Comparison of ENCODE assay signal across 8 cellular contexts in the genomic region with DNA sequence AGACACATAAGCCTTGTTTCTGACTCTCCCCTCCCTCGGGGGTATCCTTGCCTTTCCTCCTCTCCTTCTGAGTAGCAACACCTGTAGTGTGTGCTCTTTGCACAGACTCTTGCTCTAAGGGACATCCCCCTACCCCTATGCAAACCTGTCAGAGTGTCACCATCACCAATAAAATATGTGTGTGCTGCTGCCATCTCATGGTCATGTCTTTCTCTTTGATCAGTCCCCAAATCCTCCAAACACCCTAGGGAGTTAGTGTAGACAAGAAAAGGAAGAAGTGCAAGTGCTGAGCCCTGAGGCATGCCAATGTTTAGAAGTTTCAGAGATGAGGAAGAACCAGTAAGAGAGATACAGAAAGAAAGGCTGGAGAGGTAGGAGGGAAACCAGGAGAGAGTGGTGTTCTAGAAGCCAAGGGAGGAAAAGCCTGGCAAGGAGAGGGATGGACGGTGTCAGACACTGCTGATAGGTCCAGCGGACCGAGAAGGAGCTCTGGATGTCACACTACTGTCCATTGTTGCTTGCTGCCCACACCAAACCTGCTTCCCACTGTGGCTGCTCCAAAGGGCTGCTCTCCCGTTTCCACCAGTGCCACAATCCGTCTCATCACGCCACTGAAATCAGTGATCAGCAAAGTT. TPM values are rescaled to one million over a fixed set of nuclear protein-coding genes. Genes with fewer than 3 reads are reported as not detected.
DNase-seq lines count a peak whose midpoint lies in the region; ATAC-seq, FAIRE-seq and TF ChIP-seq lines count a peak whose summit lies in the region.

No MANE protein-coding gene starts in this region.

- DNase-seq in ACHN = peak; percentile 23
- no peak for DNase-seq in GM12892 (ENCODE audit: insufficient read length)
- DNase-seq in activated naive CD8-positive, alpha-beta T cell treated with anti-CD3 and anti-CD28 coated beads, Interleukin-2, amount 50 U/mL, for 24 hours = no peak
- DNase-seq in pancreas = peak in 2 of 6 donors; percentile 6 to 14
- DNase-seq in upper lobe of left lung = no peak
- DNase-seq in naive thymus-derived CD8-positive, alpha-beta T cell = no peak

- H3K9ac ChIP-seq in Loucy (ENCODE audit: low read depth, low read length, poor library complexity, severe bottlenecking) = no peak overlapping the region

- H3K4me1 ChIP-seq in Loucy (ENCODE audit: insufficient read depth, low read length, poor library complexity, severe bottlenecking) = no peaks in the 10 kb centered on the region
- no peaks in the 10 kb centered on the region for H3K4me1 ChIP-seq in pancreas
- H3K4me1 ChIP-seq in upper lobe of left lung = no peaks in the 10 kb centered on the region

- peaks cover 10% of the 10 kb centered on the region; the same call in 1 of the 2 replicates for H3K36me3 ChIP-seq in Loucy (ENCODE audit: insufficient read depth, low read length)
- peaks cover 0 to 8% (median 0%) of the 10 kb centered on the region in 3 donors for H3K36me3 ChIP-seq in pancreas
- H3K36me3 ChIP-seq in upper lobe of left lung = peaks cover 0 to 19% (median 4%) of the 10 kb centered on the region in 4 donors

- H3K9me3 Mint-ChIP-seq in activated naive CD8-positive, alpha-beta T cell treated with anti-CD3 and anti-CD28 coated beads, Interleukin-2, amount 50 U/mL, for 24 hours = no peaks in the 10 kb centered on the region
- no peaks in the 10 kb centered on the region for H3K9me3 Mint-ChIP-seq in naive thymus-derived CD8-positive, alpha-beta T cell

- no peak overlapping the region for H3K4me2 ChIP-seq in Loucy (ENCODE audit: low read depth, low read length, poor library complexity, severe bottlenecking)

- no peaks in the 10 kb centered on the region for H3K79me2 ChIP-seq in Loucy (ENCODE audit: insufficient read depth, low read length)

- intact Hi-C loops in pancreas (cut with DNase I) = loop anchor here in 1 of 3 donors (10.0 kb wide), 1 partner anchor 409 kb away; no protein-coding TSS in a partner anchor

- no peaks in the 10 kb centered on the region for H3K9me2 ChIP-seq in Loucy (replicated peaks; ENCODE audit: low read depth, low read length)

- FAIRE-seq in GM12892 (lab: Jason Lieb, UNC) (peak; percentile 73), pancreas (lab: Jason Lieb, UNC) (no peak)

- no peaks in the 10 kb centered on the region for H4K20me1 ChIP-seq in Loucy (ENCODE audit: insufficient read depth, low read length, poor library complexity, severe bottlenecking)

- H3K27me3 ChIP-seq in Loucy (ENCODE audit: insufficient read depth, low read length, poor library complexity, severe bottlenecking) (no peaks in the 10 kb centered on the region), pancreas (no peaks in the 10 kb centered on the region), upper lobe of left lung (no peaks in the 10 kb centered on the region)

- no peak overlapping the region for H3K4me3 Mint-ChIP-seq in activated naive CD8-positive, alpha-beta T cell treated with anti-CD3 and anti-CD28 coated beads, Interleukin-2, amount 50 U/mL, for 24 hours
- no peak overlapping the region for H3K4me3 Mint-ChIP-seq in naive thymus-derived CD8-positive, alpha-beta T cell

- peak; percentile 63 for TF ChIP-seq CTCF in Loucy (conservative IDR thresholded peaks at IDR 0.05; ENCODE audit: low read length)
- TF ChIP-seq CTCF in pancreas (IDR thresholded peaks at IDR 0.05) = no peak
- TF ChIP-seq CTCF in upper lobe of left lung (IDR thresholded peaks at IDR 0.05) = no peak

- TF ChIP-seq POLR2A in GM12892 (IDR thresholded peaks at IDR 0.05; ENCODE audit: low read depth, low read length) (no peak), upper lobe of left lung (IDR thresholded peaks at IDR 0.05) (no peak)

- H3K4me3 ChIP-seq in Loucy (ENCODE audit: low read length, poor library complexity, severe bottlenecking) (no peak overlapping the region), pancreas (no peak overlapping the region), upper lobe of left lung (no peak overlapping the region)

- no peak overlapping the region for H3K27ac ChIP-seq in pancreas
- no peak overlapping the region for H3K27ac ChIP-seq in upper lobe of left lung

- no peak for TF ChIP-seq EP300 in upper lobe of left lung (IDR thresholded peaks at IDR 0.05)

- peaks cover 7% of the 10 kb centered on the region for H3K36me3 Mint-ChIP-seq in activated naive CD8-positive, alpha-beta T cell treated with anti-CD3 and anti-CD28 coated beads, Interleukin-2, amount 50 U/mL, for 24 hours (ENCODE audit: low read depth)
- H3K36me3 Mint-ChIP-seq in naive thymus-derived CD8-positive, alpha-beta T cell = peaks cover 0 to 13% (median 4%) of the 10 kb centered on the region in 3 donors

- in situ Hi-C loops in ACHN (cut with HindIII; ENCODE audit: low pct_ligation_motif_present, low pct_unique_long_range_greater_than_20kb, low sequenced_read_pairs) = no loop called here

- ATAC-seq in activated naive CD8-positive, alpha-beta T cell treated with anti-CD3 and anti-CD28 coated beads, Interleukin-2, amount 50 U/mL, for 24 hours = peak; percentile 63
- ATAC-seq in pancreas (peak in 3 of 4 donors; percentile 64 to 66 (median 65)), upper lobe of left lung (ENCODE audit: low FRiP score in 2 of 2) (no peak), GM21423 (IDR thresholded peaks at IDR 0.05; ENCODE audit: unreplicated experiment) (no peak)
- no peak for ATAC-seq in naive thymus-derived CD8-positive, alpha-beta T cell

- H3K9me3 ChIP-seq in Loucy (ENCODE audit: insufficient read depth, low read depth, low read length) (no peaks in the 10 kb centered on the region), pancreas (no peaks in the 10 kb centered on the region), upper lobe of left lung (no peaks in the 10 kb centered on the region)

- H3F3A ChIP-seq in Loucy (ENCODE audit: low read depth) = no peaks in the 10 kb centered on the region

- peaks cover 14% of the 10 kb centered on the region for H3K4me1 Mint-ChIP-seq in activated naive CD8-positive, alpha-beta T cell treated with anti-CD3 and anti-CD28 coated beads, Interleukin-2, amount 50 U/mL, for 24 hours
- peaks cover 0 to 5% (median 2%) of the 10 kb centered on the region in 4 donors for H3K4me1 Mint-ChIP-seq in naive thymus-derived CD8-positive, alpha-beta T cell

- peaks cover 4% of the 10 kb centered on the region for H3K27me3 Mint-ChIP-seq in activated naive CD8-positive, alpha-beta T cell treated with anti-CD3 and anti-CD28 coated beads, Interleukin-2, amount 50 U/mL, for 24 hours
- peaks cover 0 to 20% (median 4%) of the 10 kb centered on the region in 5 donors for H3K27me3 Mint-ChIP-seq in naive thymus-derived CD8-positive, alpha-beta T cell

- 56 to 62% methylated on average over 7 of the region's 7 CpGs for WGBS in pancreas, 2 donors
- WGBS in upper lobe of left lung, 2 donors = 71 to 78% methylated on average over 7 of the region's 7 CpGs

- peak overlapping the region; percentile 33; the same call in 1 of the 2 replicates for H2AFZ ChIP-seq in Loucy (ENCODE audit: low read length)

- POLR2A ChIA-PET in naive thymus-derived CD8-positive, alpha-beta T cell (lab: Charles Lee) = no interaction called here

- no peak overlapping the region for H3K27ac Mint-ChIP-seq in activated naive CD8-positive, alpha-beta T cell treated with anti-CD3 and anti-CD28 coated beads, Interleukin-2, amount 50 U/mL, for 24 hours
- no peak overlapping the region for H3K27ac Mint-ChIP-seq in naive thymus-derived CD8-positive, alpha-beta T cell

RNA-seq across cellular contexts. Expression of gene TRMT6, which starts 16.4 kb away (rescaled TPM):
- 14.6 TPM for polyA plus RNA-seq in GM12892 (2012; ENCODE audit: missing spikeins)
- total RNA-seq in pancreas = 1 to 10 TPM; 4.6 to 6.6 (median 5.4) TPM
- polyA plus RNA-seq in pancreas = 1 to 10 TPM; 4.9 to 9.7 TPM
- total RNA-seq in upper lobe of left lung = 10 to 100 TPM in 2 of 6 donors, 1 to 10 TPM in 4; 3.9 to 14.3 (median 7.7) TPM
- 10 to 100 TPM; 17.0 to 17.3 TPM for total RNA-seq in naive thymus-derived CD8-positive, alpha-beta T cell
- polyA plus RNA-seq in naive thymus-derived CD8-positive, alpha-beta T cell = 10 to 100 TPM; 10.3 to 11.2 (median 10.3) TPM

RNA-seq across cellular contexts. Expression of gene MCM8, which starts 16.5 kb away (rescaled TPM):
- 20.1 TPM for polyA plus RNA-seq in GM12892 (2012; ENCODE audit: missing spikeins)
- total RNA-seq in pancreas = 1 to 10 TPM; 2.1 to 3.2 (median 2.3) TPM
- 1 to 10 TPM; 1.3 to 2.7 TPM for polyA plus RNA-seq in pancreas
- 1 to 10 TPM; 2.9 to 7.5 (median 3.9) TPM for total RNA-seq in upper lobe of left lung
- 1 to 10 TPM; 6.3 to 7.4 TPM for total RNA-seq in naive thymus-derived CD8-positive, alpha-beta T cell
- 1 to 10 TPM in 2 of 3 donors, under 1 TPM in 1; 0.55 to 2.5 (median 1.0) TPM for polyA plus RNA-seq in naive thymus-derived CD8-positive, alpha-beta T cell

RNA-seq across cellular contexts. Expression of gene CHGB, which starts 22.6 kb away (rescaled TPM):
- not detected for polyA plus RNA-seq in GM12892 (2012; ENCODE audit: missing spikeins)
- total RNA-seq in pancreas (100 to 1,000 TPM in 1 of 6 donors, 10 to 100 TPM in 5; 12.2 to 109 (median 26.9) TPM), upper lobe of left lung (under 1 TPM in 3 of 6 donors, not detected in 3; 0.30 to 0.40 (median 0.30) TPM)
- 100 to 1,000 TPM in 1 of 2 donors, 10 to 100 TPM in 1; 50.2 to 561 TPM for polyA plus RNA-seq in pancreas
- total RNA-seq in naive thymus-derived CD8-positive, alpha-beta T cell = not detected
- not detected for polyA plus RNA-seq in naive thymus-derived CD8-positive, alpha-beta T cell

Comparison
In these comparisons a context has a peak if more than half of its experiments do, and no peak if none do; other contexts are left out.
1. ATAC-seq: peak in activated naive CD8-positive, alpha-beta T cell treated with anti-CD3 and anti-CD28 coated beads, Interleukin-2, amount 50 U/mL, for 24 hours (single experiment) and pancreas (3 of 4); none in upper lobe of left lung (0 of 2), GM21423 (single experiment) and naive thymus-derived CD8-positive, alpha-beta T cell (0 of 2).
2. RNA of gene CHGB, which starts 22.6 kb away (total RNA-seq): 12.2 to 109 TPM in pancreas; 0.30 to 0.40 TPM in upper lobe of left lung and not detected in naive thymus-derived CD8-positive, alpha-beta T cell; every median in the first group is over 4 times any median in the second.